12 cellular contexts compared by ENCODE assay signal in genomic region chr16:12971216-12971615, GRCh38.
A peak's percentile ranks its signal among the peaks of the same experiment; 100 is the strongest.
DNase-seq lines count a peak whose midpoint lies in the region; ATAC-seq and TF ChIP-seq lines count a peak whose summit lies in the region.
"Had no signal": no experiment of that assay in that cellular context is flagged by ENCODE, and none has a peak within 500 bp of the region (broad histone marks: within the 10 kb centered on the region; RNA-seq: fewer than 3 reads in every experiment).

No MANE protein-coding gene starts in this region.

- no peaks in the 10 kb centered on the region for H3K9me2 ChIP-seq in PC-9 (ENCODE audit: insufficient read depth)

- H3K79me2 ChIP-seq in PC-9 (ENCODE audit: low read depth), result peaks cover 88% of the 10 kb centered on the region

- H3K4me2 ChIP-seq in PC-9, result peak overlapping the region; percentile 58

- DNase-seq in ACHN (peak; percentile 100), LHCN-M2 (ENCODE audit: low read depth) (peak; percentile 98), PC-9 (peak; percentile 90 to 93), head of caudate nucleus (peak; percentile 60 to 97 (median 83)), NCI-H1694 (lab: John Stamatoyannopoulos, UW) (no peak), T-cell (no peak)
- DNase-seq in activated naive CD4-positive, alpha-beta T cell (lab: John Stamatoyannopoulos, UW), result no peak
- DNase-seq: activated CD8-positive, alpha-beta T cell treated with anti-CD3 and anti-CD28 coated beads for 36 hours; CD8-positive, alpha-beta T cell; Karpas-422; naive B cell had no signal

- CTCF ChIA-PET in PC-9 (lab: Charles Lee), result interaction anchor here (0.7 kb wide), 1 partner anchor 510 kb away, joined by 6 read pairs; no protein-coding TSS in a partner anchor
- CTCF ChIA-PET in T-cell (lab: Charles Lee), result no interaction called here

- no peak for TF ChIP-seq CTCF in PC-9 (conservative IDR thresholded peaks at IDR 0.05)

- H3K4me3 Mint-ChIP-seq in T-cell, result no peak overlapping the region
- H3K4me3 Mint-ChIP-seq: activated CD8-positive, alpha-beta T cell treated with anti-CD3 and anti-CD28 coated beads for 36 hours; CD8-positive, alpha-beta T cell; naive B cell had no signal

- peak overlapping the region; percentile 81 for H3K27ac ChIP-seq in PC-9

- H3K4me1 Mint-ChIP-seq in T-cell, result no peaks in the 10 kb centered on the region
- H3K4me1 Mint-ChIP-seq: naive B cell had no signal

- BruUV-seq in PC-9 (replicated peaks; lab: Mats Ljungman, UMichigan), result no TSS peak

- no peaks in the 10 kb centered on the region for H3K36me3 Mint-ChIP-seq in T-cell
- H3K36me3 Mint-ChIP-seq: CD8-positive, alpha-beta T cell; naive B cell had no signal

- no peaks in the 10 kb centered on the region for H3K36me3 ChIP-seq in PC-9 (ENCODE audit: low read depth)

- peak overlapping the region; percentile 13; the same call in 1 of the 2 replicates for H3K4me3 ChIP-seq in PC-9

- peaks cover 49% of the 10 kb centered on the region for H3K4me1 ChIP-seq in PC-9 (replicated peaks; ENCODE audit: insufficient read depth)

- in situ Hi-C loops in ACHN (cut with HindIII; ENCODE audit: low pct_ligation_motif_present, low pct_unique_long_range_greater_than_20kb, low sequenced_read_pairs), result no loop called here

- H3K9me3 Mint-ChIP-seq in T-cell, result peaks cover 0 to 3% (median 0%) of the 10 kb centered on the region in 3 donors
- H3K9me3 Mint-ChIP-seq: activated CD8-positive, alpha-beta T cell treated with anti-CD3 and anti-CD28 coated beads for 36 hours; CD8-positive, alpha-beta T cell had no signal

- no peak overlapping the region for H2AFZ ChIP-seq in PC-9

- ATAC-seq in HG02798 (IDR thresholded peaks at IDR 0.05; ENCODE audit: poor library complexity, unreplicated experiment) (no peak), T-cell (replicated peaks in 1 of 4) (no peak)
- ATAC-seq: activated CD8-positive, alpha-beta T cell treated with anti-CD3 and anti-CD28 coated beads for 36 hours; CD8-positive, alpha-beta T cell had no signal

- peaks cover 0 to 6% of the 10 kb centered on the region in 2 donors for H3K27me3 Mint-ChIP-seq in T-cell
- H3K27me3 Mint-ChIP-seq: naive B cell had no signal

- H3K27ac Mint-ChIP-seq in T-cell, result no peak overlapping the region
- H3K27ac Mint-ChIP-seq: activated CD8-positive, alpha-beta T cell treated with anti-CD3 and anti-CD28 coated beads for 36 hours; CD8-positive, alpha-beta T cell; naive B cell had no signal

- intact Hi-C loops in PC-9 (cut with micrococcal nuclease; ENCODE audit: unreplicated experiment), result loop anchor here (2.0 to 5.0 kb wide), 2 partner anchors 140 to 169 kb away; partner anchors contain the start of gene CPPED1
- intact Hi-C loops in head of caudate nucleus (cut with DNase I), result no loop called here

- H3F3A ChIP-seq in PC-9 (ENCODE audit: insufficient read depth, low read depth), result peaks cover 37% of the 10 kb centered on the region

- peaks cover 50% of the 10 kb centered on the region for H4K20me1 ChIP-seq in PC-9 (ENCODE audit: insufficient read depth)

- no peaks in the 10 kb centered on the region for H3K27me3 ChIP-seq in PC-9 (ENCODE audit: insufficient read depth, low read depth)

- POLR2A ChIA-PET in PC-9 (lab: Charles Lee; ENCODE audit: unreplicated experiment) (interaction anchor here (0.6 to 0.7 kb wide), 3 partner anchors 73 to 465 kb away, joined by 3 to 4 read pairs (median 3); no protein-coding TSS in a partner anchor), T-cell (lab: Charles Lee) (no interaction called here)

- H3K9me3 ChIP-seq in PC-9 (ENCODE audit: insufficient read depth, low read depth), result no peaks in the 10 kb centered on the region

Comparison
In these comparisons a context has a peak if more than half of its experiments do, and no peak if none do; other contexts are left out.
1. DNase-seq: peak in ACHN (single experiment), LHCN-M2 (single experiment), PC-9 (2 of 2) and head of caudate nucleus (42 of 42); none in NCI-H1694 (single experiment), T-cell (0 of 34) and activated naive CD4-positive, alpha-beta T cell (0 of 4).